ENCODE assay signal across 1 cellular context in genomic region chr15:51037474-51037873, GRCh38. TPM values are rescaled to one million over a fixed set of nuclear protein-coding genes. Genes with fewer than 3 reads are reported as not detected.
"Had no signal": no experiment of that assay in that cellular context is flagged by ENCODE, and none has a peak within 500 bp of the region (broad histone marks: within the 10 kb centered on the region; RNA-seq: fewer than 3 reads in every experiment).

No MANE protein-coding gene starts in this region.

RNA-seq across cellular contexts. Expression of gene TNFAIP8L3, which starts 57.2 kb away (rescaled TPM):
- total RNA-seq: natural killer cell had no signal
